ENCODE assay signal across 13 cellular contexts in genomic region chr3:52490938-52491526, GRCh38. TPM values are rescaled to one million over a fixed set of nuclear protein-coding genes. Genes with fewer than 3 reads are reported as not detected.
DNase-seq lines count a peak whose midpoint lies in the region; ATAC-seq and TF ChIP-seq lines count a peak whose summit lies in the region.
"Had no signal": no experiment of that assay in that cellular context is flagged by ENCODE, and none has a peak within 500 bp of the region (broad histone marks: within the 10 kb centered on the region; RNA-seq: fewer than 3 reads in every experiment).

No MANE protein-coding gene starts in this region.

- H2BK5ac ChIP-seq in mesendoderm (ENCODE audit: low read length), result no peak overlapping the region

- H3K4me1 Mint-ChIP-seq in CD14-positive monocyte, result peaks cover 60% of the 10 kb centered on the region

- H3K27me3 ChIP-seq in ascending aorta (no peaks in the 10 kb centered on the region), mesendoderm (ENCODE audit: insufficient read depth, low read length, poor library complexity) (no peaks in the 10 kb centered on the region)

- peaks cover 0 to 3% (median 0%) of the 10 kb centered on the region in 7 donors for H3K9me3 Mint-ChIP-seq in CD14-positive monocyte
- H3K9me3 Mint-ChIP-seq: activated naive CD4-positive, alpha-beta T cell treated with anti-CD3 and anti-CD28 coated beads for 36 hours had no signal

- no peak overlapping the region for H3K4ac ChIP-seq in mesendoderm (ENCODE audit: low read depth, low read length)

- no CpG with 5 or more reads among the region's 23 CpGs for WGBS in mesendoderm (ENCODE audit: extremely low coverage, insufficient coverage, low lambda C conversion rate)

- no peak overlapping the region for H3K9ac ChIP-seq in mesendoderm (ENCODE audit: low read length)

- H3K9me3 ChIP-seq in ascending aorta, result no peaks in the 10 kb centered on the region

- H2BK120ac ChIP-seq in mesendoderm (ENCODE audit: low read depth, low read length), result no peak overlapping the region

- no peak overlapping the region for H4K5ac ChIP-seq in mesendoderm (ENCODE audit: low read length)

- H3K4me3 ChIP-seq in ascending aorta (no peak overlapping the region), mesendoderm (ENCODE audit: low read length) (no peak overlapping the region)

- H3K79me2 ChIP-seq in mesendoderm (ENCODE audit: control insufficient read depth, insufficient read depth, low read length), result no peaks in the 10 kb centered on the region

- peaks cover 0 to 4% of the 10 kb centered on the region in 2 donors for H3K4me1 ChIP-seq in ascending aorta
- no peaks in the 10 kb centered on the region for H3K4me1 ChIP-seq in mesendoderm (ENCODE audit: control insufficient read depth, low read depth, low read length)

- H3K23ac ChIP-seq in mesendoderm (ENCODE audit: low read length), result no peak overlapping the region

- DNase-seq in CD14-positive monocyte (ENCODE audit: low spot score), result peak; percentile 77
- peak in 1 of 2 donors; percentile 79 for DNase-seq in ascending aorta (ENCODE audit: low spot score in 2 of 2)
- DNase-seq in left cardiac atrium, result peak; percentile 77
- peak; percentile 19 for DNase-seq in pons (ENCODE audit: low spot score)
- no peak for DNase-seq in RKO (ENCODE audit: low spot score)
- no peak for DNase-seq in NCI-H1092 treated with DMSO at 0.1 percent for 48 hours (lab: John Stamatoyannopoulos, UW)
- no peak for DNase-seq in mesendoderm
- DNase-seq in HCEC 1CT, result no peak
- DNase-seq: activated CD4-positive, alpha-beta T cell treated with anti-CD3 and anti-CD28 coated beads for 1 hour; activated naive CD4-positive, alpha-beta T cell treated with anti-CD3 and anti-CD28 coated beads for 36 hours; GF-D8; NCI-H2171 treated with DMSO at 0.1 percent for 48 hours had no signal

- no peaks in the 10 kb centered on the region for H3K79me1 ChIP-seq in mesendoderm (ENCODE audit: low read length)

- peaks cover 0 to 3% (median 0%) of the 10 kb centered on the region in 3 donors for H3K27me3 Mint-ChIP-seq in CD14-positive monocyte (ENCODE audit: low read depth in 3 of 3)
- H3K27me3 Mint-ChIP-seq: progenitor cell of endocrine pancreas had no signal

- no peak overlapping the region for H3K18ac ChIP-seq in mesendoderm (ENCODE audit: low read length)

- peak; percentile 21 to 51 for ATAC-seq in left cardiac atrium

- H3K27ac ChIP-seq in ascending aorta (peak overlapping the region; percentile 45 to 58), mesendoderm (ENCODE audit: low read depth, low read length) (no peak overlapping the region)

- peak overlapping the region; percentile 47 to 59 for H3K4me3 Mint-ChIP-seq in CD14-positive monocyte
- H3K4me3 Mint-ChIP-seq: activated naive CD4-positive, alpha-beta T cell treated with anti-CD3 and anti-CD28 coated beads for 36 hours had no signal

- H3K36me3 ChIP-seq in ascending aorta (peaks cover 72 to 76% of the 10 kb centered on the region in 2 donors), mesendoderm (ENCODE audit: control insufficient read depth, insufficient read depth, low read length) (peaks cover 13% of the 10 kb centered on the region)

- H3K27ac Mint-ChIP-seq in CD14-positive monocyte, result peak overlapping the region; percentile 65 to 88 (median 83)
- H3K27ac Mint-ChIP-seq: activated naive CD4-positive, alpha-beta T cell treated with anti-CD3 and anti-CD28 coated beads for 36 hours; progenitor cell of endocrine pancreas had no signal

- H2BK15ac ChIP-seq in mesendoderm (replicated peaks; ENCODE audit: low read depth), result no peak overlapping the region

- no peak overlapping the region for H3K56ac ChIP-seq in mesendoderm (ENCODE audit: low read length)

- no peak overlapping the region for H3K4me2 ChIP-seq in mesendoderm (ENCODE audit: low read length)

- peaks cover 56 to 69% of the 10 kb centered on the region in 2 donors for H3K36me3 Mint-ChIP-seq in CD14-positive monocyte

- intact Hi-C loops in CD14-positive monocyte (cut with micrococcal nuclease) (no loop called here), ascending aorta (cut with DNase I) (no loop called here), left cardiac atrium (cut with DNase I) (no loop called here)

- H2AK5ac ChIP-seq in mesendoderm (ENCODE audit: low read length), result no peak overlapping the region

- no peak overlapping the region for H4K8ac ChIP-seq in mesendoderm (ENCODE audit: low read depth, low read length)

- TF ChIP-seq CTCF in CD14-positive monocyte (IDR thresholded peaks at IDR 0.05), result no peak
- no peak for TF ChIP-seq CTCF in ascending aorta (IDR thresholded peaks at IDR 0.05)

RNA-seq across cellular contexts. Expression of gene STAB1, which starts 4.1 kb away (rescaled TPM):
- polyA plus RNA-seq in CD14-positive monocyte, result 10 to 100 TPM in 1 of 2 donors, 1 to 10 TPM in 1; 3.8 to 15.8 TPM
- total RNA-seq in ascending aorta, result 363 TPM
- 100 to 1,000 TPM; 169 to 195 TPM for total RNA-seq in left cardiac atrium
- 0.21 TPM for polyA plus RNA-seq in mesendoderm (2013, experiment 1 of 2)
- 0.32 TPM for polyA plus RNA-seq in mesendoderm (2013, experiment 2 of 2)

RNA-seq across cellular contexts. Expression of gene NISCH, which starts 35.6 kb away (rescaled TPM):
- 10 to 100 TPM in 1 of 2 donors, 1 to 10 TPM in 1; 9.7 to 13.1 TPM for polyA plus RNA-seq in CD14-positive monocyte
- total RNA-seq in ascending aorta (58.3 TPM), left cardiac atrium (10 to 100 TPM; 45.9 to 49.0 TPM)
- 28.4 TPM for polyA plus RNA-seq in mesendoderm (2013, experiment 1 of 2)
- polyA plus RNA-seq in mesendoderm (2013, experiment 2 of 2), result 29.0 TPM

RNA-seq across cellular contexts. Expression of gene TNNC1, which starts 37.2 kb away (rescaled TPM):
- polyA plus RNA-seq in CD14-positive monocyte, result not detected
- 68.6 TPM for total RNA-seq in ascending aorta
- total RNA-seq in left cardiac atrium, result 1,000 to 10,000 TPM; 2,841 to 3,233 TPM
- polyA plus RNA-seq in mesendoderm (2013, experiment 1 of 2), result 6.0 TPM
- 6.5 TPM for polyA plus RNA-seq in mesendoderm (2013, experiment 2 of 2)

RNA-seq across cellular contexts. Expression of gene NT5DC2, which starts 42.6 kb away (rescaled TPM):
- polyA plus RNA-seq in CD14-positive monocyte, result under 1 TPM; 0.66 to 0.67 TPM
- total RNA-seq in ascending aorta (95.5 TPM), left cardiac atrium (100 to 1,000 TPM; 114 to 141 TPM)
- polyA plus RNA-seq in mesendoderm (2013, experiment 1 of 2), result 171 TPM
- polyA plus RNA-seq in mesendoderm (2013, experiment 2 of 2), result 169 TPM

RNA-seq across cellular contexts. Expression of gene UQCC5, which starts 45.4 kb away (rescaled TPM):
- polyA plus RNA-seq in CD14-positive monocyte, result 10 to 100 TPM; 43.3 to 52.1 TPM
- not detected for total RNA-seq in ascending aorta
- total RNA-seq in left cardiac atrium, result 10 to 100 TPM; 52.9 to 70.4 TPM
- polyA plus RNA-seq in mesendoderm (2013, experiment 1 of 2), result 72.7 TPM
- polyA plus RNA-seq in mesendoderm (2013, experiment 2 of 2), result 77.0 TPM

Comparison
In these comparisons a context has a peak if more than half of its experiments do, and no peak if none do; other contexts are left out.
1. DNase-seq: peak in CD14-positive monocyte (single experiment), left cardiac atrium (single experiment) and pons (single experiment); none in RKO (single experiment), NCI-H1092 treated with DMSO at 0.1 percent for 48 hours (single experiment), mesendoderm (single experiment) and HCEC 1CT (single experiment).
2. RNA of gene TNNC1, which starts 37.2 kb away (total RNA-seq): 2,841 to 3,233 TPM in left cardiac atrium; 68.6 TPM in ascending aorta (single experiment); every median in the first group is over 10 times any median in the second.